ENCODE assay signal across 31 cellular contexts in genomic region chr3:45176912-45177311, GRCh38. TPM values are rescaled to one million over a fixed set of nuclear protein-coding genes. Genes with fewer than 3 reads are reported as not detected.
"Had no signal": no experiment of that assay in that cellular context is flagged by ENCODE, and none has a peak within 500 bp of the region (broad histone marks: within the 10 kb centered on the region; RNA-seq: fewer than 3 reads in every experiment).

No MANE protein-coding gene starts in this region.

- H3K27ac Mint-ChIP-seq: immature natural killer cell; mesothelial cell of epicardium; natural killer cell; nephron progenitor cell; neural progenitor cell; stimulated activated effector memory CD8-positive, alpha-beta T cell treated with anti-CD3 and anti-CD28 coated beads, Interleukin-12 subunit alpha, Interleukin-12 subunit beta, amount 100 ng/mL, for 72 hours; stimulated activated naive CD8-positive, alpha-beta T cell treated with anti-CD3 and anti-CD28 coated beads, Interleukin-15, Interleukin-2, amounts not matched to agents 100 ng/mL and 50 ng/mL, for 24 hours had no signal

- H3K36me3 Mint-ChIP-seq: immature natural killer cell; mesothelial cell of epicardium; naive B cell; natural killer cell; neural progenitor cell; stimulated activated effector memory CD8-positive, alpha-beta T cell treated with anti-CD3 and anti-CD28 coated beads, Interleukin-12 subunit alpha, Interleukin-12 subunit beta, amount 100 ng/mL, for 72 hours had no signal

- H3K4me3 ChIP-seq: lower lobe of right lung, neural progenitor cell, pancreas, prostate gland, right atrium auricular region, skin epidermis, suprapubic skin, thoracic aorta, tibial artery, upper lobe of right lung had no signal

- H3K9me3 Mint-ChIP-seq: immature natural killer cell; mesothelial cell of epicardium; naive B cell; natural killer cell; nephron progenitor cell; neural progenitor cell; stimulated activated effector memory CD8-positive, alpha-beta T cell treated with anti-CD3 and anti-CD28 coated beads, Interleukin-12 subunit alpha, Interleukin-12 subunit beta, amount 100 ng/mL, for 72 hours; stimulated activated naive CD8-positive, alpha-beta T cell treated with anti-CD3 and anti-CD28 coated beads, Interleukin-15, Interleukin-2, amounts not matched to agents 100 ng/mL and 50 ng/mL, for 24 hours had no signal

- H3K4me3 Mint-ChIP-seq: immature natural killer cell; mesothelial cell of epicardium; naive B cell; natural killer cell; nephron progenitor cell; neural progenitor cell; stimulated activated effector memory CD8-positive, alpha-beta T cell treated with anti-CD3 and anti-CD28 coated beads, Interleukin-12 subunit alpha, Interleukin-12 subunit beta, amount 100 ng/mL, for 72 hours; stimulated activated naive CD8-positive, alpha-beta T cell treated with anti-CD3 and anti-CD28 coated beads, Interleukin-15, Interleukin-2, amounts not matched to agents 100 ng/mL and 50 ng/mL, for 24 hours had no signal

- H3K27ac ChIP-seq: lower lobe of right lung, neural progenitor cell, neutrophil, pancreas, right atrium auricular region, skin epidermis, suprapubic skin, tibial artery, upper lobe of right lung had no signal

- H3K4me1 Mint-ChIP-seq: immature natural killer cell; naive B cell; natural killer cell; stimulated activated effector memory CD8-positive, alpha-beta T cell treated with anti-CD3 and anti-CD28 coated beads, Interleukin-12 subunit alpha, Interleukin-12 subunit beta, amount 100 ng/mL, for 72 hours had no signal

- H3K36me3 ChIP-seq: lower lobe of right lung, neural progenitor cell, neutrophil, pancreas, prostate gland, right atrium auricular region, suprapubic skin, thoracic aorta, tibial artery, upper lobe of right lung had no signal

- DNase-seq: head of caudate nucleus; hypothalamus; immature natural killer cell; kidney; lower lobe of right lung; mammary epithelial cell; naive B cell; natural killer cell; nephron progenitor cell; pancreas; posterior cingulate gyrus; stimulated activated CD4-positive, alpha-beta T cell treated with anti-CD3 and anti-CD28 coated beads, Interleukin-12 subunit alpha, Interleukin-12 subunit beta, amount 100 ng/mL, for 4 hours; stimulated activated CD4-positive, alpha-beta T cell treated with anti-CD3 and anti-CD28 coated beads, Interleukin-15, amount 100 ng/mL, for 24 hours; stimulated activated CD4-positive, alpha-beta T cell treated with anti-CD3 and anti-CD28 coated beads, Interleukin-2, amount 100 ng/mL, for 24 hours; stimulated activated CD4-positive, alpha-beta T cell treated with anti-CD3 and anti-CD28 coated beads, Interleukin-4, amount 100 ng/mL, for 24 hours; stimulated activated naive CD4-positive, alpha-beta T cell; tibial artery; trophoblast cell; upper lobe of right lung had no signal

- H3K27me3 ChIP-seq: neural progenitor cell, neutrophil, pancreas, right atrium auricular region, suprapubic skin, tibial artery, upper lobe of right lung had no signal

- H3K4me1 ChIP-seq: lower lobe of right lung, neural progenitor cell, right atrium auricular region, tibial artery, upper lobe of right lung had no signal

- ATAC-seq: left lobe of liver; lower lobe of right lung; natural killer cell; sciatic nerve; stimulated activated effector memory CD8-positive, alpha-beta T cell treated with anti-CD3 and anti-CD28 coated beads, Interleukin-12 subunit alpha, Interleukin-12 subunit beta, amount 100 ng/mL, for 72 hours; upper lobe of right lung had no signal

- H3K9me3 ChIP-seq: lower lobe of right lung, neutrophil, pancreas, prostate gland, right atrium auricular region, suprapubic skin, thoracic aorta, tibial artery, upper lobe of right lung had no signal

RNA-seq across cellular contexts. Expression of gene TMEM158, which starts 49.2 kb away (rescaled TPM):
- total RNA-seq: right atrium auricular region had no signal
- polyA plus RNA-seq: immature natural killer cell had no signal
